ENCODE assay signal across 2 cellular contexts in the genomic region with DNA sequence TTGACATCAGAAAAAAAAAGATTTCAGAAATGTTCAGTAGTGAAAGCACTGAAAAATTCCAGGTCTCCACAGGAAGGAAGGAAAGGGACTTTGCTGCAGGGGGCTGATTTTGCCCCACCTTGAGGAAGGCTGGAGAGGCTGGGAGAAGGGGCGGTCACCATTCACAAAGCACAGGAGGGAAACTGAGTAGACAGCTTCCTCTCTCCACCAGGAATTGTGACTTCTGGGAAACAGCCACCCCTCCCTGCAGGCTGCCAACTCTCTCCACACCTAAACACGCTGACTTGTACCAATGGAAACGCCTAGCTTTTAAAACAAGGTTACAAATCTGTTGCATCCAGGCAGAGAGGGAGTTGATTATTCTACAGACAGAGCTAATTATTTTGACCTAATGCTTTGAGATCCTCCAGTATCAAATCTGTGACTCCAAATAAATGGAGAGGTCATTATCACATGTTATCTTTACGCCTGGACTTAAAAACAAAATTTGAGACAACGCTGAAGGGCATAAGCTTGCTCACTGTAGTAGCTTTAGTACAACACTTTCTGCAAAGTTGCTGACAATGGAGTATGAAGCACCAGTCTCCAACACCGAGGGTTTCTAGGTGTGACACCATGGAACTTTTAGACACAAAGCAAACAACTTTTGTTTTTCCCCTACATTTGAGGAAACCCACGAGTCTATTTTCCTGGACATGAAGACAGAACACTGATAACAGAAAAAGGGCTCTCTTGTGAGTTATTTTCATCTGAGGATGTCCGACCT.
TF ChIP-seq lines count a peak whose summit lies in the region.

No MANE protein-coding gene starts in this region.

TF ChIP-seq in HEK293, 187 proteins besides CTCF, POLR2A, EP300 and RAD21 (continued from another document):
- TF ChIP-seq, protein P1, sequence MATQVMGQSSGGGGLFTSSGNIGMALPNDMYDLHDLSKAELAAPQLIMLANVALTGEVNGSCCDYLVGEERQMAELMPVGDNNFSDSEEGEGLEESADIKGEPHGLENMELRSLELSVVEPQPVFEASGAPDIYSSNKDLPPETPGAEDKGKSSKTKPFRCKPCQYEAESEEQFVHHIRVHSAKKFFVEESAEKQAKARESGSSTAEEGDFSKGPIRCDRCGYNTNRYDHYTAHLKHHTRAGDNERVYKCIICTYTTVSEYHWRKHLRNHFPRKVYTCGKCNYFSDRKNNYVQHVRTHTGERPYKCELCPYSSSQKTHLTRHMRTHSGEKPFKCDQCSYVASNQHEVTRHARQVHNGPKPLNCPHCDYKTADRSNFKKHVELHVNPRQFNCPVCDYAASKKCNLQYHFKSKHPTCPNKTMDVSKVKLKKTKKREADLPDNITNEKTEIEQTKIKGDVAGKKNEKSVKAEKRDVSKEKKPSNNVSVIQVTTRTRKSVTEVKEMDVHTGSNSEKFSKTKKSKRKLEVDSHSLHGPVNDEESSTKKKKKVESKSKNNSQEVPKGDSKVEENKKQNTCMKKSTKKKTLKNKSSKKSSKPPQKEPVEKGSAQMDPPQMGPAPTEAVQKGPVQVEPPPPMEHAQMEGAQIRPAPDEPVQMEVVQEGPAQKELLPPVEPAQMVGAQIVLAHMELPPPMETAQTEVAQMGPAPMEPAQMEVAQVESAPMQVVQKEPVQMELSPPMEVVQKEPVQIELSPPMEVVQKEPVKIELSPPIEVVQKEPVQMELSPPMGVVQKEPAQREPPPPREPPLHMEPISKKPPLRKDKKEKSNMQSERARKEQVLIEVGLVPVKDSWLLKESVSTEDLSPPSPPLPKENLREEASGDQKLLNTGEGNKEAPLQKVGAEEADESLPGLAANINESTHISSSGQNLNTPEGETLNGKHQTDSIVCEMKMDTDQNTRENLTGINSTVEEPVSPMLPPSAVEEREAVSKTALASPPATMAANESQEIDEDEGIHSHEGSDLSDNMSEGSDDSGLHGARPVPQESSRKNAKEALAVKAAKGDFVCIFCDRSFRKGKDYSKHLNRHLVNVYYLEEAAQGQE (tag by site-specific recombination; IDR thresholded peaks at IDR 0.05), result no peak
- TF ChIP-seq ZNF341 (tag by site-specific recombination; IDR thresholded peaks at IDR 0.05; ENCODE audit: low read depth) (peak; percentile 54), ZNF776 (tag by site-specific recombination; IDR thresholded peaks at IDR 0.05; ENCODE audit: borderline replicate concordance) (no peak)
TF ChIP-seq in HEK293: peak in this region for 2.

TF ChIP-seq in WTC11, 78 proteins besides CTCF, POLR2A, EP300 and RAD21 (continued from another document):
- TF ChIP-seq, protein P2, sequence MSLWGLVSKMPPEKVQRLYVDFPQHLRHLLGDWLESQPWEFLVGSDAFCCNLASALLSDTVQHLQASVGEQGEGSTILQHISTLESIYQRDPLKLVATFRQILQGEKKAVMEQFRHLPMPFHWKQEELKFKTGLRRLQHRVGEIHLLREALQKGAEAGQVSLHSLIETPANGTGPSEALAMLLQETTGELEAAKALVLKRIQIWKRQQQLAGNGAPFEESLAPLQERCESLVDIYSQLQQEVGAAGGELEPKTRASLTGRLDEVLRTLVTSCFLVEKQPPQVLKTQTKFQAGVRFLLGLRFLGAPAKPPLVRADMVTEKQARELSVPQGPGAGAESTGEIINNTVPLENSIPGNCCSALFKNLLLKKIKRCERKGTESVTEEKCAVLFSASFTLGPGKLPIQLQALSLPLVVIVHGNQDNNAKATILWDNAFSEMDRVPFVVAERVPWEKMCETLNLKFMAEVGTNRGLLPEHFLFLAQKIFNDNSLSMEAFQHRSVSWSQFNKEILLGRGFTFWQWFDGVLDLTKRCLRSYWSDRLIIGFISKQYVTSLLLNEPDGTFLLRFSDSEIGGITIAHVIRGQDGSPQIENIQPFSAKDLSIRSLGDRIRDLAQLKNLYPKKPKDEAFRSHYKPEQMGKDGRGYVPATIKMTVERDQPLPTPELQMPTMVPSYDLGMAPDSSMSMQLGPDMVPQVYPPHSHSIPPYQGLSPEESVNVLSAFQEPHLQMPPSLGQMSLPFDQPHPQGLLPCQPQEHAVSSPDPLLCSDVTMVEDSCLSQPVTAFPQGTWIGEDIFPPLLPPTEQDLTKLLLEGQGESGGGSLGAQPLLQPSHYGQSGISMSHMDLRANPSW (CRISPR knock-in tag; conservative IDR thresholded peaks at IDR 0.05; ENCODE audit: low read depth), result no peak
- TF ChIP-seq ZNF416 (CRISPR knock-in tag; IDR thresholded peaks at IDR 0.05), result no peak
- TF ChIP-seq HMGA2 (CRISPR knock-in tag; IDR thresholded peaks at IDR 0.05), result no peak
- TF ChIP-seq IRF2 (CRISPR knock-in tag; IDR thresholded peaks at IDR 0.05; ENCODE audit: borderline replicate concordance, low read depth), result no peak
- TF ChIP-seq ZNF232 (CRISPR knock-in tag; IDR thresholded peaks at IDR 0.05), result no peak
- TF ChIP-seq TEAD4 (CRISPR knock-in tag; IDR thresholded peaks at IDR 0.05), result no peak
- TF ChIP-seq HMGXB4 (CRISPR knock-in tag; IDR thresholded peaks at IDR 0.05), result no peak
- TF ChIP-seq EMX1 (CRISPR knock-in tag; IDR thresholded peaks at IDR 0.05), result no peak
- TF ChIP-seq SOX15 (CRISPR knock-in tag; IDR thresholded peaks at IDR 0.05), result no peak
- TF ChIP-seq, protein P3, sequence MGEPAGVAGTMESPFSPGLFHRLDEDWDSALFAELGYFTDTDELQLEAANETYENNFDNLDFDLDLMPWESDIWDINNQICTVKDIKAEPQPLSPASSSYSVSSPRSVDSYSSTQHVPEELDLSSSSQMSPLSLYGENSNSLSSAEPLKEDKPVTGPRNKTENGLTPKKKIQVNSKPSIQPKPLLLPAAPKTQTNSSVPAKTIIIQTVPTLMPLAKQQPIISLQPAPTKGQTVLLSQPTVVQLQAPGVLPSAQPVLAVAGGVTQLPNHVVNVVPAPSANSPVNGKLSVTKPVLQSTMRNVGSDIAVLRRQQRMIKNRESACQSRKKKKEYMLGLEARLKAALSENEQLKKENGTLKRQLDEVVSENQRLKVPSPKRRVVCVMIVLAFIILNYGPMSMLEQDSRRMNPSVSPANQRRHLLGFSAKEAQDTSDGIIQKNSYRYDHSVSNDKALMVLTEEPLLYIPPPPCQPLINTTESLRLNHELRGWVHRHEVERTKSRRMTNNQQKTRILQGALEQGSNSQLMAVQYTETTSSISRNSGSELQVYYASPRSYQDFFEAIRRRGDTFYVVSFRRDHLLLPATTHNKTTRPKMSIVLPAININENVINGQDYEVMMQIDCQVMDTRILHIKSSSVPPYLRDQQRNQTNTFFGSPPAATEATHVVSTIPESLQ (CRISPR knock-in tag; IDR thresholded peaks at IDR 0.05), result no peak
- TF ChIP-seq ZNF219 (CRISPR knock-in tag; IDR thresholded peaks at IDR 0.05; ENCODE audit: borderline replicate concordance), result no peak
- TF ChIP-seq SMAD3 (CRISPR knock-in tag; IDR thresholded peaks at IDR 0.05; ENCODE audit: borderline replicate concordance), result no peak
- no peak for TF ChIP-seq ZNF532 (CRISPR knock-in tag; IDR thresholded peaks at IDR 0.05; ENCODE audit: borderline replicate concordance)
- TF ChIP-seq, protein P4, sequence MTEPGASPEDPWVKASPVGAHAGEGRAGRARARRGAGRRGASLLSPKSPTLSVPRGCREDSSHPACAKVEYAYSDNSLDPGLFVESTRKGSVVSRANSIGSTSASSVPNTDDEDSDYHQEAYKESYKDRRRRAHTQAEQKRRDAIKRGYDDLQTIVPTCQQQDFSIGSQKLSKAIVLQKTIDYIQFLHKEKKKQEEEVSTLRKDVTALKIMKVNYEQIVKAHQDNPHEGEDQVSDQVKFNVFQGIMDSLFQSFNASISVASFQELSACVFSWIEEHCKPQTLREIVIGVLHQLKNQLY (CRISPR knock-in tag; IDR thresholded peaks at IDR 0.05), result no peak
- TF ChIP-seq NFATC4 (CRISPR knock-in tag; IDR thresholded peaks at IDR 0.05), result no peak
- no peak for TF ChIP-seq CREM (CRISPR knock-in tag; IDR thresholded peaks at IDR 0.05)
